8 cellular contexts compared by ENCODE assay signal in the genomic region with DNA sequence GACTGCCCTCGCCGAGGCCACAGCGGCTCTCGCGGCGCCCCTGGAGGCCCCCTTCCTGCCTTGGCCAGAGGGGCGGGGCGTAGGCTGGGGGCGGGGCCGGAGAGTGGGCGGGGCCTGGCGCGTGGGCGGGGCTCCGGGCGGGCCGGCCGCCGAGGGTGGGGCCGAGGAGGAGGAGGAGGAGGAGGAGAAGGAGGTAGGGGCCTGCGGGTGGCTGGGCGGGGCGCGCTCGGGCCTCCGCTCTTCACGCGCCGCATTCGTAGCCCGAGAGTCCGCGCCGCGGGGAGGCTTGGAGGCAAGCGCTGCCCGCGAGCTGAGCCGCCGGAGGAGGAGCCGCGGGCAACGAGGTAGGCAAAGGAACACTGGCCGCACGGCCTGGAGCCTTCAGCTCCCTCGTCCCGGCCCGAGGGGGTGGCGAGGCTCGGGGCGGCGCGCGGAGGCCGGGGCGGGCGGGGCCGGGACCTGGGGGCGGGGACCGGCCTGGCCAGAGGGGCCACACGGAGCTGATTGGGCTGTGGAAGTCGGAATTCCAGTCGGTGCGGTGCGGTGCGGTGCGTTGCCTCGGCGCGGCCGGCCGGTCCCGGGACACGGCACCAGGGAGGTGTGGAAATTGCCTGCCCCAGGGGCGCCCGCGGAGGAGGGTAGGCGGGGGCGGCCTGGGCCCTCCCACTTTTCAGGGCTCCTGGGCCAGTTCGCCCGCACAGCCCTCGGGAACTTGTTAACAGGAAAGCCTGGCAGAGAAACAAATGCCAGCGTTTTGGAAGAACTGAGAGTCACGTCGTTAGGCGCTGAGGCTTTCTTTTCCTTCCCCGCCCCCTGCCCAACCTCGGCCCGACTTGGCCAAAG. TPM values are rescaled to one million over a fixed set of nuclear protein-coding genes. Genes with fewer than 3 reads are reported as not detected.
DNase-seq lines count a peak whose midpoint lies in the region; ATAC-seq and TF ChIP-seq lines count a peak whose summit lies in the region.

A gene with protein sequence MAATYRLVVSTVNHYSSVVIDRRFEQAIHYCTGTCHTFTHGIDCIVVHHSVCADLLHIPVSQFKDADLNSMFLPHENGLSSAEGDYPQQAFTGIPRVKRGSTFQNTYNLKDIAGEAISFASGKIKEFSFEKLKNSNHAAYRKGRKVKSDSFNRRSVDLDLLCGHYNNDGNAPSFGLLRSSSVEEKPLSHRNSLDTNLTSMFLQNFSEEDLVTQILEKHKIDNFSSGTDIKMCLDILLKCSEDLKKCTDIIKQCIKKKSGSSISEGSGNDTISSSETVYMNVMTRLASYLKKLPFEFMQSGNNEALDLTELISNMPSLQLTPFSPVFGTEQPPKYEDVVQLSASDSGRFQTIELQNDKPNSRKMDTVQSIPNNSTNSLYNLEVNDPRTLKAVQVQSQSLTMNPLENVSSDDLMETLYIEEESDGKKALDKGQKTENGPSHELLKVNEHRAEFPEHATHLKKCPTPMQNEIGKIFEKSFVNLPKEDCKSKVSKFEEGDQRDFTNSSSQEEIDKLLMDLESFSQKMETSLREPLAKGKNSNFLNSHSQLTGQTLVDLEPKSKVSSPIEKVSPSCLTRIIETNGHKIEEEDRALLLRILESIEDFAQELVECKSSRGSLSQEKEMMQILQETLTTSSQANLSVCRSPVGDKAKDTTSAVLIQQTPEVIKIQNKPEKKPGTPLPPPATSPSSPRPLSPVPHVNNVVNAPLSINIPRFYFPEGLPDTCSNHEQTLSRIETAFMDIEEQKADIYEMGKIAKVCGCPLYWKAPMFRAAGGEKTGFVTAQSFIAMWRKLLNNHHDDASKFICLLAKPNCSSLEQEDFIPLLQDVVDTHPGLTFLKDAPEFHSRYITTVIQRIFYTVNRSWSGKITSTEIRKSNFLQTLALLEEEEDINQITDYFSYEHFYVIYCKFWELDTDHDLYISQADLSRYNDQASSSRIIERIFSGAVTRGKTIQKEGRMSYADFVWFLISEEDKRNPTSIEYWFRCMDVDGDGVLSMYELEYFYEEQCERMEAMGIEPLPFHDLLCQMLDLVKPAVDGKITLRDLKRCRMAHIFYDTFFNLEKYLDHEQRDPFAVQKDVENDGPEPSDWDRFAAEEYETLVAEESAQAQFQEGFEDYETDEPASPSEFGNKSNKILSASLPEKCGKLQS (N-terminal part only) (plus strand): TSS at position 223 of the 843 bp plus-strand sequence. CDS start 35,771 bp downstream, outside the sequence.

- H3K4me3 ChIP-seq in GM23338 (peak within 1 kb of the TSS; percentile 77), LNCaP clone FGC (ENCODE audit: low read depth, low read length) (peak within 1 kb of the TSS; percentile 74)

- no peaks in the 10 kb centered on the region for H3K27me3 ChIP-seq in GM23338 (ENCODE audit: insufficient read depth)

- TF ChIP-seq CTCF in GM23338 (conservative IDR thresholded peaks at IDR 0.05; ENCODE audit: low read depth in 2 of 2), result no peak
- no peak for TF ChIP-seq CTCF in LNCaP clone FGC (IDR thresholded peaks at IDR 0.05; ENCODE audit: control insufficient read depth, extremely low read depth, insufficient read depth)
- no peak for TF ChIP-seq CTCF in omental fat pad (IDR thresholded peaks at IDR 0.05)

- 0 out of 2 replicates have a peak, but pooled peaks cover 5% of the 10 kb centered on the region for H4K20me1 ChIP-seq in GM23338 (replicated peaks; ENCODE audit: insufficient read depth)

- peaks cover 40% of the 10 kb centered on the region for H3K4me1 Mint-ChIP-seq in GM23338
- peaks cover 2% of the 10 kb centered on the region for H3K4me1 Mint-ChIP-seq in activated naive CD8-positive, alpha-beta T cell treated with anti-CD3 and anti-CD28 coated beads, Interleukin-2, amount 10 ng/mL, durations not matched to agents 7 days and 5 days

- ATAC-seq in GM23338 (peak; percentile 79), omental fat pad (ENCODE audit: low FRiP score) (peak; percentile 93)
- peak; percentile 92 for ATAC-seq in activated naive CD8-positive, alpha-beta T cell treated with anti-CD3 and anti-CD28 coated beads, Interleukin-2, amount 10 ng/mL, durations not matched to agents 7 days and 5 days (ENCODE audit: low read depth)

- no peaks in the 10 kb centered on the region; the same call in 1 of the 2 replicates for H3F3A ChIP-seq in GM23338 (replicated peaks; ENCODE audit: low read depth)

- peak; percentile 50 for DNase-seq in DMS153 (lab: John Stamatoyannopoulos, UW)
- peak; percentile 94 for DNase-seq in GM23338 (ENCODE audit: low spot score)
- DNase-seq in LNCaP clone FGC (ENCODE audit: low read depth), result peak; percentile 59
- DNase-seq in SKM-1 treated with dmso at 0.1 percent for 144 hours (lab: John Stamatoyannopoulos, UW; ENCODE audit: unreplicated experiment), result peak; percentile 66
- DNase-seq in activated naive CD8-positive, alpha-beta T cell treated with anti-CD3 and anti-CD28 coated beads, Interleukin-2, amount 10 ng/mL, durations not matched to agents 7 days and 5 days, result peak; percentile 82
- DNase-seq in glomerular visceral epithelial cell (ENCODE audit: extremely low spot score), result peak; percentile 90
- peak; percentile 57 for DNase-seq in omental fat pad (ENCODE audit: low spot score)
- peak; percentile 49 to 94 (median 86) for DNase-seq in substantia nigra (lab: John Stamatoyannopoulos, UW)

- H3K9me2 ChIP-seq in GM23338 (ENCODE audit: insufficient read depth), result peaks cover 10% of the 10 kb centered on the region

- POLR2A ChIA-PET in activated naive CD8-positive, alpha-beta T cell treated with anti-CD3 and anti-CD28 coated beads, Interleukin-2, amount 10 ng/mL, durations not matched to agents 7 days and 5 days (lab: Charles Lee), result no interaction called here

- peak within 1 kb of the TSS; percentile 87 for H3K27ac Mint-ChIP-seq in GM23338
- no peak within 1 kb of the TSS for H3K27ac Mint-ChIP-seq in activated naive CD8-positive, alpha-beta T cell treated with anti-CD3 and anti-CD28 coated beads, Interleukin-2, amount 10 ng/mL, durations not matched to agents 7 days and 5 days

- peaks cover 26% of the 10 kb centered on the region for H3K4me1 ChIP-seq in GM23338 (ENCODE audit: insufficient read depth)

- no peaks in the 10 kb centered on the region for H3K36me3 ChIP-seq in GM23338 (ENCODE audit: insufficient read depth)

- peaks cover 40% of the 10 kb centered on the region for H3K79me2 ChIP-seq in GM23338 (replicated peaks; ENCODE audit: insufficient read depth)

- H3K9me3 Mint-ChIP-seq in GM23338, result peaks cover 9% of the 10 kb centered on the region
- H3K9me3 Mint-ChIP-seq in activated naive CD8-positive, alpha-beta T cell treated with anti-CD3 and anti-CD28 coated beads, Interleukin-2, amount 10 ng/mL, durations not matched to agents 7 days and 5 days, result peaks cover 1% of the 10 kb centered on the region

- peak within 1 kb of the TSS; percentile 86 for H3K4me3 Mint-ChIP-seq in GM23338
- H3K4me3 Mint-ChIP-seq in activated naive CD8-positive, alpha-beta T cell treated with anti-CD3 and anti-CD28 coated beads, Interleukin-2, amount 10 ng/mL, durations not matched to agents 7 days and 5 days, result peak within 1 kb of the TSS; percentile 80

- peaks cover 7% of the 10 kb centered on the region for H3K27me3 Mint-ChIP-seq in GM23338 (ENCODE audit: insufficient read depth, low read depth, poor library complexity)
- peaks cover 35% of the 10 kb centered on the region for H3K27me3 Mint-ChIP-seq in activated naive CD8-positive, alpha-beta T cell treated with anti-CD3 and anti-CD28 coated beads, Interleukin-2, amount 10 ng/mL, durations not matched to agents 7 days and 5 days

- peaks cover 2% of the 10 kb centered on the region; the same call in 2 of the 3 replicates for H3K36me3 Mint-ChIP-seq in GM23338 (ENCODE audit: low read depth)
- H3K36me3 Mint-ChIP-seq in activated naive CD8-positive, alpha-beta T cell treated with anti-CD3 and anti-CD28 coated beads, Interleukin-2, amount 10 ng/mL, durations not matched to agents 7 days and 5 days, result no peaks in the 10 kb centered on the region

- peak within 1 kb of the TSS; percentile 93 for H3K27ac ChIP-seq in GM23338 (ENCODE audit: low read depth)
- H3K27ac ChIP-seq in substantia nigra (ENCODE audit: low read depth, low read length, poor library complexity, severe bottlenecking), result peak within 1 kb of the TSS; percentile 76

- H3K4me2 ChIP-seq in GM23338, result peak within 1 kb of the TSS; percentile 87

- peak within 1 kb of the TSS; percentile 90 for H2AFZ ChIP-seq in GM23338

TF ChIP-seq in GM23338, 12 proteins besides CTCF, POLR2A, EP300 and RAD21 (continues in another document):
- TF ChIP-seq ZNF331 (CRISPR knock-in tag; IDR thresholded peaks at IDR 0.05; ENCODE audit: low read depth), result no peak

RNA-seq across cellular contexts. Expression of the gene that starts here (rescaled TPM):
- 15.2 and 15.4 TPM in 2 replicates for total RNA-seq in GM23338 (2014; rRNA removed; shearing (Covaris generic))
- polyA plus RNA-seq in GM23338 (2016; fragmentation: Nextera tagmentation; extraction: Ambion mirVana), result 4.5 and 6.4 TPM in 2 replicates
- under 1 TPM; 0.17 to 0.23 TPM for total RNA-seq in activated naive CD8-positive, alpha-beta T cell treated with anti-CD3 and anti-CD28 coated beads, Interleukin-2, amount 10 ng/mL, durations not matched to agents 7 days and 5 days
- 1 to 10 TPM; 6.8 to 9.6 (median 8.2) TPM for total RNA-seq in omental fat pad

Comparison
In these comparisons a context has a peak if more than half of its experiments do, and no peak if none do; other contexts are left out.
1. Peak in every context shown above with its lines: DNase-seq, ATAC-seq, H3K4me3 ChIP-seq and H3K27ac ChIP-seq.
2. RNA of the gene that starts here (total RNA-seq): 15.2 to 15.4 TPM in GM23338 and 6.8 to 9.6 TPM in omental fat pad; 0.17 to 0.23 TPM in activated naive CD8-positive, alpha-beta T cell treated with anti-CD3 and anti-CD28 coated beads, Interleukin-2, amount 10 ng/mL, durations not matched to agents 7 days and 5 days; every median in the first group is over 4 times any median in the second.
3. Peak in DNase-seq and ATAC-seq in activated naive CD8-positive, alpha-beta T cell treated with anti-CD3 and anti-CD28 coated beads, Interleukin-2, amount 10 ng/mL, durations not matched to agents 7 days and 5 days; RNA of the gene not detected or under 1 TPM.